ENCODE assay signal across 26 cellular contexts in the genomic region with DNA sequence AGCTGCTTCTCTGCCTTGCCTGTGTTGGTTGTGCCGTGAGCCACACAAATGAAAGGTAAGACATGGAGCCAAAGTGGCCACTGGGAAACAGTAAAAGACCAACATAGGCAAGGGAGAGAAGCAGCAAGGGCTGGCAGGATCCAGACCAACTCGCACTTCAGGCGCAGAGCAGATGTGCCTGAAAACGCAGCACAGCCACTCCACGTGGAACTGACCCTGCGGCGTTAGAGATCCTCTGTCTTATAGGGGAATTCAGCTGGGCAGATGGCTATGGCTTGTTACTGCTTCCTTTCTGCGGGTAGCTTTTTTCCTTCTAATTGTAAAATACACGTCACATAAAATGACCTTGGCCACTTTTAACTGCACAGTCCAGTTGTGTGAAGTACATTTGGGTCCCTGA. TPM values are rescaled to one million over a fixed set of nuclear protein-coding genes. Genes with fewer than 3 reads are reported as not detected.
"Had no signal": no experiment of that assay in that cellular context is flagged by ENCODE, and none has a peak within 500 bp of the region (broad histone marks: within the 10 kb centered on the region; RNA-seq: fewer than 3 reads in every experiment).

No MANE protein-coding gene starts in this region.

- H3K27me3 Mint-ChIP-seq: dendritic cell treated with granulocyte-macrophage colony-stimulating factor and Interleukin-4, amounts not matched to agents 40 ng/mL and 50 ng/mL, for 4 days; progenitor cell of endocrine pancreas; type B pancreatic cell had no signal

- H3K27ac ChIP-seq: colonic mucosa, epithelial cell of prostate, gastrocnemius medialis, lower lobe of right lung, parathyroid adenoma, testis, tibial artery had no signal

- H3K4me1 ChIP-seq: colonic mucosa, lower lobe of right lung, parathyroid adenoma, testis, tibial artery had no signal

- H3K4me3 Mint-ChIP-seq: dendritic cell treated with granulocyte-macrophage colony-stimulating factor and Interleukin-4, amounts not matched to agents 40 ng/mL and 50 ng/mL, for 4 days; natural killer cell; stimulated activated effector memory CD8-positive, alpha-beta T cell treated with anti-CD3 and anti-CD28 coated beads, Interleukin-12 subunit alpha, Interleukin-12 subunit beta, amount 100 ng/mL, for 72 hours; type B pancreatic cell had no signal

- H3K9me3 Mint-ChIP-seq: dendritic cell treated with granulocyte-macrophage colony-stimulating factor and Interleukin-4, amounts not matched to agents 40 ng/mL and 50 ng/mL, for 4 days; natural killer cell; stimulated activated effector memory CD8-positive, alpha-beta T cell treated with anti-CD3 and anti-CD28 coated beads, Interleukin-12 subunit alpha, Interleukin-12 subunit beta, amount 100 ng/mL, for 72 hours; type B pancreatic cell had no signal

- DNase-seq: colonic mucosa; effector memory CD4-positive, alpha-beta T cell; foreskin fibroblast; gastrocnemius medialis; head of caudate nucleus; left ventricle myocardium superior; lower lobe of right lung; natural killer cell; stimulated activated CD4-positive, alpha-beta T cell treated with anti-CD3 and anti-CD28 coated beads, Interleukin-2, amount 100 ng/mL, for 24 hours; stimulated activated CD4-positive, alpha-beta T cell treated with anti-CD3 and anti-CD28 coated beads, Interleukin-4, amount 100 ng/mL, for 24 hours; stimulated activated naive CD8-positive, alpha-beta T cell treated with anti-CD3 and anti-CD28 coated beads, Interleukin-15, Interleukin-2, amounts not matched to agents 100 U/mL and 50 U/mL, for 24 hours; substantia nigra; testis; tibial artery had no signal

- H3K4me3 ChIP-seq: colonic mucosa, gastrocnemius medialis, lower lobe of right lung, testis, tibial artery had no signal

- H3K9me3 ChIP-seq: colonic mucosa, gastrocnemius medialis, lower lobe of right lung, testis, tibial artery had no signal

- ATAC-seq: esophagus mucosa; gastrocnemius medialis; left ventricle myocardium superior; sciatic nerve; stimulated activated effector memory CD8-positive, alpha-beta T cell treated with anti-CD3 and anti-CD28 coated beads, Interleukin-12 subunit alpha, Interleukin-12 subunit beta, amount 100 ng/mL, for 72 hours; stimulated activated naive CD8-positive, alpha-beta T cell treated with anti-CD3 and anti-CD28 coated beads, Interleukin-15, Interleukin-2, amounts not matched to agents 100 U/mL and 50 U/mL, for 24 hours had no signal

- H3K27me3 ChIP-seq: colonic mucosa, gastrocnemius medialis, testis, tibial artery had no signal

- H2AFZ ChIP-seq: parathyroid adenoma had no signal

- H3K9ac ChIP-seq: parathyroid adenoma had no signal

- FAIRE-seq: endometrium, keratinocyte had no signal

- H3K27ac Mint-ChIP-seq: dendritic cell treated with granulocyte-macrophage colony-stimulating factor and Interleukin-4, amounts not matched to agents 40 ng/mL and 50 ng/mL, for 4 days; natural killer cell; progenitor cell of endocrine pancreas; type B pancreatic cell had no signal

RNA-seq across cellular contexts. Expression of gene GHRL, which starts 10.4 kb away (rescaled TPM):
- total RNA-seq: gastrocnemius medialis, glomerular endothelial cell, left ventricle myocardium superior, urinary bladder had no signal
- polyA plus RNA-seq: keratinocyte had no signal
